ENCODE assay signal across 1 cellular context in genomic region chr2:162111958-162112850, GRCh38.
TF ChIP-seq lines count a peak whose summit lies in the region.

No MANE protein-coding gene starts in this region.

TF ChIP-seq in HepG2, 621 proteins besides CTCF, POLR2A, EP300 and RAD21 (continues in another document):
- TF ChIP-seq HDAC1 (CRISPR knock-in tag; IDR thresholded peaks at IDR 0.05) (0 out of 2 replicates have a peak, but pooled peaks have one; percentile 19), ELF3 (CRISPR knock-in tag; IDR thresholded peaks at IDR 0.05) (peak; percentile 51; the same call in 1 of the 2 replicates), THYN1 (CRISPR knock-in tag; IDR thresholded peaks at IDR 0.05; ENCODE audit: borderline replicate concordance, low read depth) (no peak), THRA (CRISPR knock-in tag; IDR thresholded peaks at IDR 0.05; ENCODE audit: borderline replicate concordance) (peak; percentile 73), HOXA3 (CRISPR knock-in tag; IDR thresholded peaks at IDR 0.05) (0 out of 2 replicates have a peak, but pooled peaks have one; percentile 34), ZFP36L1 (CRISPR knock-in tag; IDR thresholded peaks at IDR 0.05) (no peak), ETV5 (CRISPR knock-in tag; IDR thresholded peaks at IDR 0.05; ENCODE audit: borderline replicate concordance) (peak; percentile 68; the same call in 1 of the 2 replicates), ZFP36L2 (CRISPR knock-in tag; IDR thresholded peaks at IDR 0.05) (no peak), ZNF580 (CRISPR knock-in tag; IDR thresholded peaks at IDR 0.05; ENCODE audit: borderline replicate concordance, low read depth) (no peak), MED1 (CRISPR knock-in tag; IDR thresholded peaks at IDR 0.05) (peak; percentile 86), ISL2 (CRISPR knock-in tag; IDR thresholded peaks at IDR 0.05) (peak; percentile 87), SALL1 (CRISPR knock-in tag; IDR thresholded peaks at IDR 0.05) (peak; percentile 95), NFYB (CRISPR knock-in tag; IDR thresholded peaks at IDR 0.05) (no peak), HOXA5 (CRISPR knock-in tag; IDR thresholded peaks at IDR 0.05) (peak; percentile 8; the same call in 1 of the 2 replicates), ZNF879 (CRISPR knock-in tag; IDR thresholded peaks at IDR 0.05) (no peak), BCL3 (CRISPR knock-in tag; IDR thresholded peaks at IDR 0.05) (0 out of 2 replicates have a peak, but pooled peaks have one; percentile 37), ZKSCAN8 (CRISPR knock-in tag; IDR thresholded peaks at IDR 0.05; ENCODE audit: borderline replicate concordance) (no peak), ZNF296 (CRISPR knock-in tag; conservative IDR thresholded peaks at IDR 0.05) (no peak), ATAD3A (CRISPR knock-in tag; IDR thresholded peaks at IDR 0.05) (no peak), ZNF18 (CRISPR knock-in tag; IDR thresholded peaks at IDR 0.05; ENCODE audit: insufficient replicate concordance) (no peak), FOXC1 (CRISPR knock-in tag; IDR thresholded peaks at IDR 0.05; ENCODE audit: borderline replicate concordance) (no peak), ZNF331 (CRISPR knock-in tag; IDR thresholded peaks at IDR 0.05) (peak; percentile 40; the same call in 1 of the 2 replicates), CREM (IDR thresholded peaks at IDR 0.05) (peak; percentile 69), CREM (CRISPR knock-in tag; IDR thresholded peaks at IDR 0.05) (no peak), MAFF (IDR thresholded peaks at IDR 0.05; ENCODE audit: low read depth, low read length) (peak; percentile 43; the same call in 1 of the 2 replicates), ZNF432 (CRISPR knock-in tag; IDR thresholded peaks at IDR 0.05; ENCODE audit: borderline replicate concordance) (no peak), RFXAP (CRISPR knock-in tag; IDR thresholded peaks at IDR 0.05; ENCODE audit: borderline replicate concordance) (peak; percentile 29; the same call in 1 of the 2 replicates), MTF1 (CRISPR knock-in tag; IDR thresholded peaks at IDR 0.05) (no peak), ZSCAN9 (CRISPR knock-in tag; IDR thresholded peaks at IDR 0.05; ENCODE audit: borderline replicate concordance) (peak; percentile 41; the same call in 1 of the 2 replicates), GATA4 (IDR thresholded peaks at IDR 0.05; ENCODE audit: borderline replicate concordance, low read depth) (peak; percentile 61; the same call in 1 of the 2 replicates), ARID5B (CRISPR knock-in tag; IDR thresholded peaks at IDR 0.05) (peak; percentile 99), HMGXB4 (CRISPR knock-in tag; IDR thresholded peaks at IDR 0.05; ENCODE audit: borderline replicate concordance in 1 of 2, low read depth in 1 of 2) (0 out of 4 replicates have a peak, but pooled peaks of 1 of the 2 experiments have one; percentile 31), LRRFIP1 (CRISPR knock-in tag; conservative IDR thresholded peaks at IDR 0.05) (no peak), ZNF75D (CRISPR knock-in tag; IDR thresholded peaks at IDR 0.05; ENCODE audit: borderline replicate concordance) (no peak), CHCHD3 (CRISPR knock-in tag; IDR thresholded peaks at IDR 0.05) (no peak), CREB1 (IDR thresholded peaks at IDR 0.05) (no peak), CREB1 (CRISPR knock-in tag; IDR thresholded peaks at IDR 0.05) (peak; percentile 30; the same call in 1 of the 2 replicates), KDM6A (CRISPR knock-in tag; IDR thresholded peaks at IDR 0.05; ENCODE audit: low read depth) (peak; percentile 80), IKZF4 (CRISPR knock-in tag; IDR thresholded peaks at IDR 0.05; ENCODE audit: borderline replicate concordance, low read depth, not compliant biosample characterization) (no peak), ZFP36 (IDR thresholded peaks at IDR 0.05; ENCODE audit: borderline replicate concordance, low read depth, low read length, partially characterized antibody) (no peak), SAP130 (CRISPR knock-in tag; IDR thresholded peaks at IDR 0.05; ENCODE audit: low read depth) (peak; percentile 62), ZNF615 (CRISPR knock-in tag; IDR thresholded peaks at IDR 0.05; ENCODE audit: borderline replicate concordance) (no peak), ERF (CRISPR knock-in tag; IDR thresholded peaks at IDR 0.05) (peak; percentile 52; the same call in 1 of the 2 replicates), MTERF4 (CRISPR knock-in tag; IDR thresholded peaks at IDR 0.05) (no peak), ZNF317 (CRISPR knock-in tag; IDR thresholded peaks at IDR 0.05) (no peak), RORA (CRISPR knock-in tag; IDR thresholded peaks at IDR 0.05) (no peak), ZNF547 (CRISPR knock-in tag; IDR thresholded peaks at IDR 0.05) (no peak), DMAP1 (CRISPR knock-in tag; IDR thresholded peaks at IDR 0.05) (no peak), HNF4A (CRISPR knock-in tag; IDR thresholded peaks at IDR 0.05) (peak; percentile 77), ZNF709 (CRISPR knock-in tag; IDR thresholded peaks at IDR 0.05) (0 out of 2 replicates have a peak, but pooled peaks have one; percentile 16), SMAD3 (CRISPR knock-in tag; IDR thresholded peaks at IDR 0.05) (peak; percentile 94), FOXA3 (CRISPR knock-in tag; IDR thresholded peaks at IDR 0.05) (peak; percentile 83), ZNF557 (CRISPR knock-in tag; IDR thresholded peaks at IDR 0.05) (no peak), FOXJ3 (CRISPR knock-in tag; IDR thresholded peaks at IDR 0.05; ENCODE audit: borderline replicate concordance) (peak; percentile 37; the same call in 1 of the 2 replicates), ZNF549 (CRISPR knock-in tag; IDR thresholded peaks at IDR 0.05) (no peak), ZNF605 (CRISPR knock-in tag; IDR thresholded peaks at IDR 0.05) (peak; percentile 56; the same call in 1 of the 2 replicates), TRIM24 (CRISPR knock-in tag; IDR thresholded peaks at IDR 0.05) (no peak), TBL1XR1 (IDR thresholded peaks at IDR 0.05; ENCODE audit: borderline replicate concordance, low read length, partially characterized antibody) (peak; percentile 56)
